In the genomic region with DNA sequence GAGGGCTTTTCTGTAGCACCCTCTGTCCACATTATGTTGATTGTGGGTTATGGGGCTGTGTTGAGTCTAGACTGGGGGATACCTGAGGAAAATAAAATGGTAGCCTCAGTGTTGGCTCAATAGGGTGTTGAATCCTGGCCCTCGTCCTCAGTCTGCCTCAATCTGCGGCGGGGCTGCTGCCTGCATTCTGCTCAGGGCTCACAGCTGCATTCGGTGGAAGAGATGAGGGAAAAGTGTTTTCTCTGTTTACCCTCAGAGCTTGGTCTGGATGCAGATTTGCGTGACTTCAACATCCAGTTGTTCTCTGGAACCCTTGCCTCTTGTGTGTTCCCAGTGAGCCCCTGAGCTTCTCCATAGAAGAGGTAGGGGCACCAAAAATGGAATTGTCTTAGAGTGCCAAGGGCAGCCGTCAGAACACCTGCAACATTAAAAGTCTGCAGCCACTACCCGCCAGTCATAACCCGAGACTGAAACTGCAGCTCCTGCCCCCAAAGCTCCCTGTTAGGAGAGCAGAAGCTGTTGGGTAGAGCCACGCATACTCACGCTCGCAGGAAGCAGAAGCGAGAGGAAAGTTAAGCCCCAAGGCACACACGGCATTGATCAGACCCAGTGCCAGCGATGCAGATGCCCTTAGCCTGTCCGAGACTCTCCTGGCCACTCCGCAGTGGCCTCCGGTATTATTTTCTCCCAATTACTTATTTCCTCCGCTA, we compare ENCODE assay signal across 25 cellular contexts.
"Had no signal": no experiment of that assay in that cellular context is flagged by ENCODE, and none has a peak within 500 bp of the region (broad histone marks: within the 10 kb centered on the region; RNA-seq: fewer than 3 reads in every experiment).

No MANE protein-coding gene starts in this region.

- H3K27me3 Mint-ChIP-seq: activated CD4-positive, alpha-beta T cell treated with anti-CD3 and anti-CD28 coated beads, Interleukin-2, amount 10 ng/mL, durations not matched to agents 24 days and 14 days had no signal

- H3K36me3 Mint-ChIP-seq: activated naive CD8-positive, alpha-beta T cell treated with anti-CD3 and anti-CD28 coated beads for 36 hours had no signal

- H3K4me3 Mint-ChIP-seq: activated CD4-positive, alpha-beta T cell treated with anti-CD3 and anti-CD28 coated beads, Interleukin-2, amount 10 ng/mL, durations not matched to agents 24 days and 14 days; activated CD8-positive, alpha-beta T cell treated with anti-CD3 and anti-CD28 coated beads, Interleukin-2, amount 10 ng/mL, durations not matched to agents 7 days and 5 days; activated naive CD8-positive, alpha-beta T cell treated with anti-CD3 and anti-CD28 coated beads for 36 hours; activated T-cell treated with anti-CD3 and anti-CD28 coated beads, Interleukin-2, amount 50 U/mL, for 24 hours; activated T-helper 1 cell treated with anti-CD3 and anti-CD28 coated beads, Interleukin-12 subunit alpha, Interleukin-12 subunit beta, Interleukin-2, Interleukin-4 antibody, amounts not matched to agents 30 ng/mL and 10 ng/mL and 1 ng/mL, durations not matched to agents 14 hours and 24 hours and 36 hours; central memory CD8-positive, alpha-beta T cell had no signal

- H3K36me3 ChIP-seq: brain microvascular endothelial cell, SJCRH30 had no signal

- H3K4me3 ChIP-seq: SJCRH30, SK-N-MC had no signal

- H3K27me3 ChIP-seq: brain microvascular endothelial cell had no signal

- H3K9me3 Mint-ChIP-seq: activated CD4-positive, alpha-beta T cell treated with anti-CD3 and anti-CD28 coated beads, Interleukin-2, amount 10 ng/mL, durations not matched to agents 24 days and 14 days; activated T-helper 1 cell treated with anti-CD3 and anti-CD28 coated beads, Interleukin-12 subunit alpha, Interleukin-12 subunit beta, Interleukin-2, Interleukin-4 antibody, amounts not matched to agents 30 ng/mL and 10 ng/mL and 1 ng/mL, durations not matched to agents 14 hours and 24 hours and 36 hours; central memory CD8-positive, alpha-beta T cell had no signal

- ATAC-seq: activated CD8-positive, alpha-beta T cell treated with anti-CD3 and anti-CD28 coated beads, Interleukin-2, amount 10 ng/mL, durations not matched to agents 7 days and 5 days had no signal

- DNase-seq: activated CD4-positive, alpha-beta T cell treated with anti-CD3 and anti-CD28 coated beads, Interleukin-2, amount 10 ng/mL, durations not matched to agents 24 days and 14 days; activated CD4-positive, alpha-beta T cell treated with anti-CD3 and anti-CD28 coated beads, Interleukin-2, amount 50 U/mL, for 4 hours; activated CD8-positive, alpha-beta T cell treated with anti-CD3 and anti-CD28 coated beads, Interleukin-2, amount 10 ng/mL, durations not matched to agents 7 days and 5 days; activated naive CD4-positive, alpha-beta T cell; activated naive CD4-positive, alpha-beta T cell treated with anti-CD3 and anti-CD28 coated beads, Interleukin-2, amount 50 U/mL, for 16 hours; activated naive CD8-positive, alpha-beta T cell treated with anti-CD3 and anti-CD28 coated beads for 36 hours; activated T-cell treated with anti-CD3 and anti-CD28 coated beads, Interleukin-2, amount 50 U/mL, for 24 hours; amniotic stem cell; brain microvascular endothelial cell; NCI-H1092 treated with DMSO at 0.1 percent for 48 hours; NCI-H1417; NCI-H146; NCI-H187; NCI-H2029 treated with DMSO at 0.1 percent for 48 hours; NCI-H2107; NCI-H2171; NCI-H510A; NCI-H526; NCI-H748 treated with DMSO at 0.1 percent for 48 hours; OCI-M1; SHP77; SJCRH30 had no signal

- H3K27ac Mint-ChIP-seq: activated CD4-positive, alpha-beta T cell treated with anti-CD3 and anti-CD28 coated beads, Interleukin-2, amount 10 ng/mL, durations not matched to agents 24 days and 14 days; activated CD8-positive, alpha-beta T cell treated with anti-CD3 and anti-CD28 coated beads, Interleukin-2, amount 10 ng/mL, durations not matched to agents 7 days and 5 days; activated naive CD8-positive, alpha-beta T cell treated with anti-CD3 and anti-CD28 coated beads for 36 hours; activated T-cell treated with anti-CD3 and anti-CD28 coated beads, Interleukin-2, amount 50 U/mL, for 24 hours; activated T-helper 1 cell treated with anti-CD3 and anti-CD28 coated beads, Interleukin-12 subunit alpha, Interleukin-12 subunit beta, Interleukin-2, Interleukin-4 antibody, amounts not matched to agents 30 ng/mL and 10 ng/mL and 1 ng/mL, durations not matched to agents 14 hours and 24 hours and 36 hours had no signal

- H3K9me3 ChIP-seq: SJCRH30 had no signal

- H3K4me1 ChIP-seq: SJCRH30 had no signal

- H3K4me1 Mint-ChIP-seq: activated CD4-positive, alpha-beta T cell treated with anti-CD3 and anti-CD28 coated beads, Interleukin-2, amount 10 ng/mL, durations not matched to agents 24 days and 14 days; activated naive CD8-positive, alpha-beta T cell treated with anti-CD3 and anti-CD28 coated beads for 36 hours; central memory CD8-positive, alpha-beta T cell had no signal

- H3K27ac ChIP-seq: brain microvascular endothelial cell, SJCRH30, SK-N-MC had no signal
